In the genomic region with DNA sequence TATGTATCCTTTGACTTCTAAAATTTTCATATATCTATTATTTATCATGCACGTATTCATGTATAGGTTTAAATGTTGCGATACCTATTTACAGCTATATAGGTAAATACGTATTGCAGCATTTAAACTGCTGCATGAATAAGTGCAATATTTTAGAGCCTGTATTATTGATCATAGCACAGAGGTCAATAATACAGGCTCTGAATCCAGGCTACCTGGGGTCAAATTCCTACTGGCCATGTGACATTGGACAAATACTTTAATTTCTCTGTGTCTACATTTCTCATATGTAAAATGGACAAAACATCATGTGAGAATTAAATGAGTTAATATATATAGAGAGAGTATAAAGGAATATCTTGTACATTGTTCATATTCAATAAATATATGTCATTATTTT, we compare ENCODE assay signal across 24 cellular contexts.
DNase-seq lines count a peak whose midpoint lies in the region; ATAC-seq, FAIRE-seq and TF ChIP-seq lines count a peak whose summit lies in the region.
"Had no signal": no experiment of that assay in that cellular context is flagged by ENCODE, and none has a peak within 500 bp of the region (broad histone marks: within the 10 kb centered on the region; RNA-seq: fewer than 3 reads in every experiment).

No MANE protein-coding gene starts in this region.

- H3K36me3 ChIP-seq in SK-N-MC (ENCODE audit: insufficient read depth, low read length), result no peaks in the 10 kb centered on the region
- no peaks in the 10 kb centered on the region for H3K36me3 ChIP-seq in HepG2 (replicated peaks in 1 of 2; ENCODE audit: control insufficient read depth in 1 of 2, insufficient read depth in 2 of 2, low read length in 2 of 2)
- no peaks in the 10 kb centered on the region for H3K36me3 ChIP-seq in right lobe of liver
- H3K36me3 ChIP-seq in body of pancreas (replicated peaks in 1 of 2; ENCODE audit: insufficient read depth in 1 of 2, low read depth in 2 of 2), result no peaks in the 10 kb centered on the region
- H3K36me3 ChIP-seq: BLaER1 treated with 17β-estradiol and CSF1 and Interleukin-3, amounts not matched to agents 10 nM and 100 nM had no signal

- H4K20me1 ChIP-seq in HepG2 (ENCODE audit: insufficient read depth, low read length), result no peaks in the 10 kb centered on the region
- H4K20me1 ChIP-seq: BLaER1 treated with 17β-estradiol and CSF1 and Interleukin-3, amounts not matched to agents 10 nM and 100 nM had no signal

- H3K4me3 ChIP-seq in SK-N-MC (no peak overlapping the region), HepG2 (replicated peaks in 1 of 3; ENCODE audit: insufficient read depth in 1 of 3, low read depth in 2 of 3, low read length in 3 of 3) (no peak overlapping the region), right lobe of liver (no peak overlapping the region), body of pancreas (no peak overlapping the region)
- H3K4me3 ChIP-seq: A549; BLaER1 treated with 17β-estradiol and CSF1 and Interleukin-3, amounts not matched to agents 10 nM and 100 nM; GM12878 had no signal

- intact Hi-C loops in HepG2 (cut with micrococcal nuclease; ENCODE audit: unreplicated experiment), result no loop called here
- intact Hi-C loops in right lobe of liver (cut with DNase I), result no loop called here
- intact Hi-C loops in body of pancreas (cut with DNase I), result no loop called here

- H3K9me3 ChIP-seq in SK-N-MC (ENCODE audit: low read depth, low read length), result no peaks in the 10 kb centered on the region
- H3K9me3 ChIP-seq in HepG2 (ENCODE audit: low read length), result no peaks in the 10 kb centered on the region
- H3K9me3 ChIP-seq in right lobe of liver, result no peaks in the 10 kb centered on the region
- no peaks in the 10 kb centered on the region for H3K9me3 ChIP-seq in body of pancreas
- H3K9me3 ChIP-seq: A549, Caco-2 had no signal

- H3K27ac ChIP-seq in SK-N-MC (peak overlapping the region; percentile 64; the same call in 1 of the 2 replicates), HepG2 (ENCODE audit: extremely low read length, insufficient read depth, low read length) (no peak overlapping the region), right lobe of liver (no peak overlapping the region), body of pancreas (no peak overlapping the region)
- H3K27ac ChIP-seq: 22Rv1; A549; BLaER1 treated with 17β-estradiol and CSF1 and Interleukin-3, amounts not matched to agents 10 nM and 100 nM; C4-2B had no signal

- H3K27me3 ChIP-seq in HepG2 (ENCODE audit: control insufficient read depth in 1 of 2, insufficient read depth in 2 of 2, low read length in 2 of 2) (no peaks in the 10 kb centered on the region), right lobe of liver (no peaks in the 10 kb centered on the region), body of pancreas (no peaks in the 10 kb centered on the region)
- H3K27me3 ChIP-seq: BLaER1 treated with 17β-estradiol and CSF1 and Interleukin-3, amounts not matched to agents 10 nM and 100 nM had no signal

- no peak for TF ChIP-seq CTCF in HepG2 (CRISPR knock-in tag; IDR thresholded peaks at IDR 0.05)
- TF ChIP-seq CTCF in right lobe of liver (IDR thresholded peaks at IDR 0.05), result no peak
- no peak for TF ChIP-seq CTCF in body of pancreas (IDR thresholded peaks at IDR 0.05)

- H2AFZ ChIP-seq in HepG2 (ENCODE audit: low read length), result no peak overlapping the region

- H3K4me1 ChIP-seq in HepG2 (ENCODE audit: insufficient read depth, low read length), result peaks cover 32% of the 10 kb centered on the region
- peaks cover 0 to 12% (median 3%) of the 10 kb centered on the region in 4 donors for H3K4me1 ChIP-seq in right lobe of liver
- H3K4me1 ChIP-seq in body of pancreas, result no peaks in the 10 kb centered on the region
- H3K4me1 ChIP-seq: A549; BLaER1 treated with 17β-estradiol and CSF1 and Interleukin-3, amounts not matched to agents 10 nM and 100 nM had no signal

- TF ChIP-seq EP300 in HepG2 (IDR thresholded peaks at IDR 0.05; ENCODE audit: low read depth in 2 of 2, low read length in 2 of 2), result 0 out of 4 replicates have a peak, but pooled peaks of 1 of the 2 experiments have one; percentile 37
- no peak for TF ChIP-seq EP300 in HepG2 (CRISPR knock-in tag; IDR thresholded peaks at IDR 0.05; ENCODE audit: borderline replicate concordance)

- in situ Hi-C loops in HepG2 (cut with HindIII; ENCODE audit: extremely low pct_ligation_motif_present, low pct_unique_long_range_greater_than_20kb), result loop anchor here (10.0 kb wide), 1 partner anchor 568 kb away; no protein-coding TSS in a partner anchor

- no TSS peak for BruUV-seq in HepG2 (replicated peaks; lab: Mats Ljungman, UMichigan)

- no peak for TF ChIP-seq RAD21 in HepG2 (CRISPR knock-in tag; IDR thresholded peaks at IDR 0.05)

- DNase-seq in SK-N-MC (ENCODE audit: low read depth, low spot score) (no peak), HepG2 (ENCODE audit: low spot score) (no peak), right lobe of liver (no peak), body of pancreas (no peak), MV-4-11 (lab: John Stamatoyannopoulos, UW) (no peak)
- DNase-seq: AML-193; Caco-2; Calu3; CD4-positive, alpha-beta T cell; CD8-positive, alpha-beta T cell; DMS 273 treated with DMSO at 0.1 percent for 48 hours; DMS153; DMS53; DMS79; DND-41; EL; GDM1 had no signal

- WGBS in HepG2 (ENCODE audit: low lambda C conversion rate), result 95% methylated on average over 3 of the region's 3 CpGs
- 30% methylated on average over 3 of the region's 3 CpGs for WGBS in right lobe of liver (ENCODE audit: insufficient coverage, low coverage, low lambda C conversion rate, missing lambda C conversion rate)
- WGBS in body of pancreas, 2 donors, result 97 to 98% methylated on average over 3 of the region's 3 CpGs

- POLR2A ChIA-PET in HepG2 (lab: Yijun Ruan, JAX), result no interaction called here

- ATAC-seq in HepG2, result peak; percentile 31; the same call in 1 of the 3 replicates
- peak; percentile 75 to 93 (median 86) for ATAC-seq in right lobe of liver
- ATAC-seq in body of pancreas, result no peak
- ATAC-seq: A549; CD8-positive, alpha-beta T cell; GM12878 had no signal

- CTCF ChIA-PET in HepG2 (lab: Yijun Ruan, JAX; ENCODE audit: low intra/inter-chr PET ratio, low total read pairs), result no interaction called here

- H3K4me2 ChIP-seq in HepG2 (ENCODE audit: low read depth, low read length), result no peak overlapping the region
- H3K4me2 ChIP-seq: A549; BLaER1 treated with 17β-estradiol and CSF1 and Interleukin-3, amounts not matched to agents 10 nM and 100 nM had no signal

- TF ChIP-seq POLR2A in HepG2 (IDR thresholded peaks at IDR 0.05; ENCODE audit: insufficient read depth in 1 of 2, low read depth in 2 of 2, low read length in 2 of 2) (no peak), right lobe of liver (IDR thresholded peaks at IDR 0.05) (no peak), body of pancreas (IDR thresholded peaks at IDR 0.05) (no peak)

- no peak for FAIRE-seq in HepG2 (lab: Jason Lieb, UNC)
- FAIRE-seq: A549, GM12878, GM12892, GM18507 had no signal

- H3K79me2 ChIP-seq in HepG2 (ENCODE audit: insufficient read depth, low read length), result no peaks in the 10 kb centered on the region

- H3K9ac ChIP-seq in SK-N-MC (ENCODE audit: insufficient read length) (no peak overlapping the region), HepG2 (ENCODE audit: insufficient read depth, low read depth, low read length) (no peak overlapping the region)
- H3K9ac ChIP-seq: BLaER1 treated with 17β-estradiol and CSF1 and Interleukin-3, amounts not matched to agents 10 nM and 100 nM had no signal

TF ChIP-seq in HepG2, 621 proteins besides CTCF, POLR2A, EP300 and RAD21 (continues in another document):
- TF ChIP-seq ZKSCAN5 (CRISPR knock-in tag; IDR thresholded peaks at IDR 0.05), result no peak
- peak; percentile 14; the same call in 1 of the 2 replicates for TF ChIP-seq RARA (CRISPR knock-in tag; IDR thresholded peaks at IDR 0.05)
- peak; percentile 13; the same call in 1 of the 2 replicates for TF ChIP-seq GATAD2A (CRISPR knock-in tag; IDR thresholded peaks at IDR 0.05)
- TF ChIP-seq ZNF468 (CRISPR knock-in tag; IDR thresholded peaks at IDR 0.05), result no peak
- TF ChIP-seq, protein P1, sequence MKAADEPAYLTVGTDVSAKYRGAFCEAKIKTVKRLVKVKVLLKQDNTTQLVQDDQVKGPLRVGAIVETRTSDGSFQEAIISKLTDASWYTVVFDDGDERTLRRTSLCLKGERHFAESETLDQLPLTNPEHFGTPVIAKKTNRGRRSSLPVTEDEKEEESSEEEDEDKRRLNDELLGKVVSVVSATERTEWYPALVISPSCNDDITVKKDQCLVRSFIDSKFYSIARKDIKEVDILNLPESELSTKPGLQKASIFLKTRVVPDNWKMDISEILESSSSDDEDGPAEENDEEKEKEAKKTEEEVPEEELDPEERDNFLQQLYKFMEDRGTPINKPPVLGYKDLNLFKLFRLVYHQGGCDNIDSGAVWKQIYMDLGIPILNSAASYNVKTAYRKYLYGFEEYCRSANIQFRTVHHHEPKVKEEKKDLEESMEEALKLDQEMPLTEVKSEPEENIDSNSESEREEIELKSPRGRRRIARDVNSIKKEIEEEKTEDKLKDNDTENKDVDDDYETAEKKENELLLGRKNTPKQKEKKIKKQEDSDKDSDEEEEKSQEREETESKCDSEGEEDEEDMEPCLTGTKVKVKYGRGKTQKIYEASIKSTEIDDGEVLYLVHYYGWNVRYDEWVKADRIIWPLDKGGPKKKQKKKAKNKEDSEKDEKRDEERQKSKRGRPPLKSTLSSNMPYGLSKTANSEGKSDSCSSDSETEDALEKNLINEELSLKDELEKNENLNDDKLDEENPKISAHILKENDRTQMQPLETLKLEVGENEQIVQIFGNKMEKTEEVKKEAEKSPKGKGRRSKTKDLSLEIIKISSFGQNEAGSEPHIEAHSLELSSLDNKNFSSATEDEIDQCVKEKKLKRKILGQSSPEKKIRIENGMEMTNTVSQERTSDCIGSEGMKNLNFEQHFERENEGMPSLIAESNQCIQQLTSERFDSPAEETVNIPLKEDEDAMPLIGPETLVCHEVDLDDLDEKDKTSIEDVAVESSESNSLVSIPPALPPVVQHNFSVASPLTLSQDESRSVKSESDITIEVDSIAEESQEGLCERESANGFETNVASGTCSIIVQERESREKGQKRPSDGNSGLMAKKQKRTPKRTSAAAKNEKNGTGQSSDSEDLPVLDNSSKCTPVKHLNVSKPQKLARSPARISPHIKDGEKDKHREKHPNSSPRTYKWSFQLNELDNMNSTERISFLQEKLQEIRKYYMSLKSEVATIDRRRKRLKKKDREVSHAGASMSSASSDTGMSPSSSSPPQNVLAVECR (CRISPR knock-in tag; IDR thresholded peaks at IDR 0.05; ENCODE audit: borderline replicate concordance), result no peak
